10 cellular contexts compared by ENCODE assay signal in the genomic region with DNA sequence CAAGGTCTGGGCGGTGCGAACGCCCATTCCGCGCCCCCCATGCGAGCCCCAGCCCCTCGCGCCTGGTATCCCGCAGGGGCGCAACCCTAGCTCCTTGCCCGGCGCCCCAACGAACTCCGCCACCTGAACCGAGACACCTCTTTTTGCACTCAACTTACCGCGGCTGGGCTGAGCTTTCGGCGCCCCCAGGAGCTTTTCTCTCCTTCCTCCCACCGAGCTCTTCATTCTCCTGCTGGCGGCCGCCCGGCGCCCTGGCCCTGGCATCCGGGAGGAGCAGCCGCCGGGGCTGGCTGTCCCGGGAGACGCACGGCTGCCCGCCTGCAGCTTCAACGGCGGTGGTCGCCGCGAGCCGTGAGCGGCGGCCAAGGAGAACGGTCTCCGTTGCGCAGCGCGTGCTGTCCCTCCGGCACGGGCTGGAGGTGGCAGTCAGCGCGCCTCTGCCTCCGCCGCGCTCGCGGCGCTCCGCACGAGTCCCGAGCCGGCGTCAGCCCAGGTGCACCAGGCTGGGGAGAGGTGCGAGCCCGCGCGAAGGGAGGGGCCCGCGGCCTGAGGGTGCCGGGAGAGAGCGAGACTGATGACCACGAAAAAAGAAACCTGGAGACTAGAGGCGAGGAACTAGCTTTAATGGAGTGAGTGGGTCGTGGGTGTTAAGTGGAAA.
DNase-seq lines count a peak whose midpoint lies in the region; ATAC-seq and TF ChIP-seq lines count a peak whose summit lies in the region.
"Had no signal": no experiment of that assay in that cellular context is flagged by ENCODE, and none has a peak within 500 bp of the region (broad histone marks: within the 10 kb centered on the region; RNA-seq: fewer than 3 reads in every experiment).

No MANE protein-coding gene starts in this region.

- H3K56ac ChIP-seq in H9 (ENCODE audit: insufficient read length, low read depth, low read length): no peak overlapping the region

- no peaks in the 10 kb centered on the region for H4K20me1 ChIP-seq in H9 (ENCODE audit: control insufficient read depth, insufficient read depth, insufficient read length)

- H2BK120ac ChIP-seq in H9 (ENCODE audit: low read depth, low read length, poor library complexity, severe bottlenecking): no peak overlapping the region

- H3K9me3 Mint-ChIP-seq in H9: no peaks in the 10 kb centered on the region

- H3K79me2 ChIP-seq in H9 (ENCODE audit: insufficient read depth, low read length): no peaks in the 10 kb centered on the region

- H3K4me1 Mint-ChIP-seq in H9: peaks cover 20 to 23% of the 10 kb centered on the region in 2 experiments
- H3K4me1 Mint-ChIP-seq in T-helper 17 cell: no peaks in the 10 kb centered on the region

- H3K4me3 ChIP-seq in astrocyte of the cerebellum (ENCODE audit: low read depth, low read length): peak overlapping the region; percentile 47
- peak overlapping the region; percentile 36 for H3K4me3 ChIP-seq in iPS-11a (ENCODE audit: low read depth, low read length)
- peak overlapping the region; percentile 45 to 60 (median 54) for H3K4me3 ChIP-seq in skeletal muscle tissue (ENCODE audit: low read length in 3 of 3)

- H2BK12ac ChIP-seq in H9 (ENCODE audit: insufficient read length, low read depth, low read length): no peak overlapping the region

- no peak overlapping the region for H3K27ac ChIP-seq in H9 (ENCODE audit: insufficient read length, low read depth, low read length)
- no peak overlapping the region for H3K27ac ChIP-seq in skeletal muscle tissue (ENCODE audit: low read depth, low read length)

- in situ Hi-C loops in astrocyte of the cerebellum (cut with HindIII; ENCODE audit: low sequenced_read_pairs): no loop called here

- peak overlapping the region; percentile 17 for H3K4me2 ChIP-seq in H9 (ENCODE audit: insufficient read depth, insufficient read length, low read length)

- H3K27ac Mint-ChIP-seq in H9: no peak overlapping the region
- H3K27ac Mint-ChIP-seq in T-helper 17 cell: no peak overlapping the region
- H3K27ac Mint-ChIP-seq: immature natural killer cell had no signal

- H3K4ac ChIP-seq in H9 (ENCODE audit: low read depth, low read length): no peak overlapping the region

- H3K27me3 Mint-ChIP-seq in H9 (ENCODE audit: low read depth) (peaks cover 61% of the 10 kb centered on the region), T-helper 17 cell (peaks cover 6% of the 10 kb centered on the region)

- H4K5ac ChIP-seq in H9 (ENCODE audit: insufficient read length, low read depth, low read length): no peak overlapping the region

- no peak overlapping the region for H4K91ac ChIP-seq in H9 (ENCODE audit: insufficient read length, low read depth, low read length)

- H3K27me3 ChIP-seq in H9 (ENCODE audit: insufficient read depth, low read length) (peaks cover 12% of the 10 kb centered on the region; the same call in 1 of the 2 replicates), skeletal muscle tissue (ENCODE audit: control insufficient read depth in 3 of 3, insufficient read depth in 3 of 3, low read length in 3 of 3) (peaks cover 20 to 27% (median 26%) of the 10 kb centered on the region in 3 donors)

- no peak overlapping the region for H3T11ph ChIP-seq in H9 (ENCODE audit: low read length)

- H2AK5ac ChIP-seq in H9 (ENCODE audit: insufficient read length, low read length): no peak overlapping the region

- H4K8ac ChIP-seq in H9 (replicated peaks; ENCODE audit: insufficient read length, low read depth, low read length): no peak overlapping the region

- H3K4me3 Mint-ChIP-seq in H9: peak overlapping the region; percentile 66 to 80
- no peak overlapping the region for H3K4me3 Mint-ChIP-seq in T-helper 17 cell

- H3K79me1 ChIP-seq in H9 (ENCODE audit: insufficient read depth, low read depth, low read length, poor library complexity, severe bottlenecking): no peaks in the 10 kb centered on the region

- TF ChIP-seq CTCF in H9 (conservative IDR thresholded peaks at IDR 0.05): no peak
- no peak for TF ChIP-seq CTCF in astrocyte of the cerebellum (IDR thresholded peaks at IDR 0.05; ENCODE audit: low read depth, low read length, missing control alignments)

- no peak overlapping the region for H2BK20ac ChIP-seq in H9 (ENCODE audit: low read depth, low read length, poor library complexity, severe bottlenecking)

- H3K36me3 Mint-ChIP-seq in H9 (ENCODE audit: insufficient read depth in 1 of 3, low read depth in 3 of 3) (peaks cover 0 to 2% (median 0%) of the 10 kb centered on the region in 3 experiments; a peak in 2 of 7 replicates), T-helper 17 cell (ENCODE audit: low read depth) (no peaks in the 10 kb centered on the region)

- no peak overlapping the region for H3K18ac ChIP-seq in H9 (ENCODE audit: insufficient read length, low read depth, low read length)

- H3K23ac ChIP-seq in H9 (ENCODE audit: insufficient read length, low read depth, low read length): no peak overlapping the region

- H3K9me3 ChIP-seq in H9 (ENCODE audit: control insufficient read depth, low read depth, low read length): no peaks in the 10 kb centered on the region
- H3K9me3 ChIP-seq in skeletal muscle tissue (ENCODE audit: control insufficient read depth in 3 of 3, low read length in 3 of 3): no peaks in the 10 kb centered on the region
- H3K9me3 ChIP-seq in T-helper 17 cell (ENCODE audit: control insufficient read depth, low read length, poor library complexity, severe bottlenecking): no peaks in the 10 kb centered on the region

- H3K23me2 ChIP-seq in H9 (ENCODE audit: insufficient read length, low read depth, low read length, poor library complexity, severe bottlenecking): peaks cover 6% of the 10 kb centered on the region

- H3K4me1 ChIP-seq in H9 (ENCODE audit: insufficient read depth, low read length) (no peaks in the 10 kb centered on the region), skeletal muscle tissue (ENCODE audit: control insufficient read depth in 3 of 3, insufficient read depth in 3 of 3, low read length in 3 of 3) (peaks cover 0 to 10% (median 6%) of the 10 kb centered on the region in 3 donors)

- H3K36me3 ChIP-seq in skeletal muscle tissue (ENCODE audit: control insufficient read depth in 3 of 3, insufficient read depth in 3 of 3, low read length in 3 of 3): no peaks in the 10 kb centered on the region

- H2BK5ac ChIP-seq in H9 (ENCODE audit: insufficient read length, low read length): no peak overlapping the region

- peak overlapping the region; percentile 24; the same call in 1 of the 2 replicates for H3K14ac ChIP-seq in H9 (ENCODE audit: insufficient read depth, low read length)

- H2AFZ ChIP-seq in H9 (ENCODE audit: low read length): no peak overlapping the region

- no CpG with 5 or more reads among the region's 70 CpGs for WGBS in H9 (ENCODE audit: extremely low coverage, insufficient read length, low lambda C conversion rate)

- ATAC-seq in GM18907 (IDR thresholded peaks at IDR 0.05; ENCODE audit: unreplicated experiment) (no peak), HG02970 (IDR thresholded peaks at IDR 0.05; ENCODE audit: low FRiP score, unreplicated experiment) (no peak), T-helper 17 cell (no peak)

- no peak overlapping the region for H2BK15ac ChIP-seq in H9 (ENCODE audit: low read depth, low read length)

- DNase-seq in H9 (peak; percentile 62), astrocyte of the cerebellum (ENCODE audit: low read depth) (no peak), T-helper 17 cell (no peak), RPMI8226 (no peak)
- DNase-seq: activated naive CD4-positive, alpha-beta T cell treated with anti-CD3 and anti-CD28 coated beads, Interleukin-2, amount 50 U/mL, for 16 hours; immature natural killer cell had no signal

- H3K9ac ChIP-seq in H9 (ENCODE audit: extremely low read depth, insufficient read length, low read length) (no peak overlapping the region), skeletal muscle tissue (ENCODE audit: low read depth in 1 of 3, low read length in 3 of 3) (peak overlapping the region in 1 of 3 donors; percentile 50)
